In genomic region chr10:7133270-7133669, GRCh38 we compare ENCODE assay signal across 18 cellular contexts.
"Had no signal": no experiment of that assay in that cellular context is flagged by ENCODE, and none has a peak within 500 bp of the region (broad histone marks: within the 10 kb centered on the region; RNA-seq: fewer than 3 reads in every experiment).

No MANE protein-coding gene starts in this region.

- H3K36me3 Mint-ChIP-seq: type B pancreatic cell had no signal

- H3K9me3 Mint-ChIP-seq: memory B cell; natural killer cell treated with Interleukin-12 subunit alpha and Interleukin-12 subunit beta and Interleukin-15 and Interleukin-18, amount 100 ng/mL, for 72 hours had no signal

- H3K4me3 Mint-ChIP-seq: endodermal cell; immature natural killer cell; memory B cell; natural killer cell treated with Interleukin-12 subunit alpha and Interleukin-12 subunit beta and Interleukin-15 and Interleukin-18, amount 100 ng/mL, for 72 hours; type B pancreatic cell had no signal

- H3K27ac Mint-ChIP-seq: endodermal cell, immature natural killer cell, memory B cell, progenitor cell of endocrine pancreas, type B pancreatic cell had no signal

- H3K4me1 Mint-ChIP-seq: endodermal cell had no signal

- DNase-seq: effector CD4-positive, alpha-beta T cell; endodermal cell; glutamatergic neuron; immature natural killer cell; left cardiac atrium; left ventricle myocardium inferior; lower lobe of right lung; midbrain; right cardiac atrium; small intestine; stimulated activated CD4-positive, alpha-beta T cell treated with anti-CD3 and anti-CD28 coated beads, Interleukin-12 subunit alpha, Interleukin-12 subunit beta, amount 100 ng/mL, for 4 hours; stimulated activated CD4-positive, alpha-beta T cell treated with anti-CD3 and anti-CD28 coated beads, Interleukin-2, amount 100 ng/mL, for 48 hours; stimulated activated naive CD4-positive, alpha-beta T cell treated with Interleukin-2 at 50 U/mL for 16 hours; thyroid gland had no signal
